ENCODE assay signal across 10 cellular contexts in the genomic region with DNA sequence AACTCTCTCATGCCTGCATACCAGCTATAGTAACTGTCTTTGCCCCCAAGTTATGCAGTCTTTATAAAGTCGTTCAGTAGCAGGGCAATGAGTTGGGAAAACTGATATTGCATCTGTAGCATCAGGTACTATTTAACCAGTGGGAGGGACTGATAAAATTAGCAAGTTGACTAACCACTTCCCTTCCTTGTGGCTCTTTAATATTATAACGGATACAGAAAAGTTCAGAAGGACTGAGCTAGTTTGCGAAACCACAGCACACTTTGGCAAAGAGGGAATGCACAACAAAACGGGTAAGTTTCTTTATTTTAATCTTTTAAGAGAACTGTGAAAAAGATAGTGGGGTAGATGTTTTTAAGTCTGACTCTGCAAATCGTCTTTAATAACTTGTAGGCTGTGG.
DNase-seq lines count a peak whose midpoint lies in the region; ATAC-seq and TF ChIP-seq lines count a peak whose summit lies in the region.
"Had no signal": no experiment of that assay in that cellular context is flagged by ENCODE, and none has a peak within 500 bp of the region (broad histone marks: within the 10 kb centered on the region; RNA-seq: fewer than 3 reads in every experiment).

No MANE protein-coding gene starts in this region.

- no peaks in the 10 kb centered on the region for H3K27me3 ChIP-seq in spleen (replicated peaks in 1 of 7)
- H3K27me3 ChIP-seq: tibial nerve had no signal

- DNase-seq in SIG-M5 treated with dmso at 0.1 percent for 504 hours (lab: John Stamatoyannopoulos, UW; ENCODE audit: unreplicated experiment), result peak; percentile 93
- no peak for DNase-seq in spleen
- DNase-seq in DMS53 treated with DMSO at 0.1 percent for 48 hours (lab: John Stamatoyannopoulos, UW; ENCODE audit: unreplicated experiment), result no peak
- DNase-seq in SHP77 treated with DMSO at 0.1 percent for 48 hours (lab: John Stamatoyannopoulos, UW), result no peak
- DNase-seq in islet precursor cell, result no peak
- DNase-seq in activated CD4-positive, alpha-beta T cell treated with anti-CD3 and anti-CD28 coated beads for 4 hours, result no peak

- peak overlapping the region; percentile 38 to 81 (median 74) for H3K27ac ChIP-seq in spleen
- H3K27ac ChIP-seq: RWPE1, tibial nerve had no signal

- ATAC-seq in GM19463 (IDR thresholded peaks at IDR 0.05; ENCODE audit: unreplicated experiment), result peak; percentile 70
- ATAC-seq in HG03103 (IDR thresholded peaks at IDR 0.05; ENCODE audit: low read depth, unreplicated experiment), result peak; percentile 61

- no peak for TF ChIP-seq CTCF in spleen (IDR thresholded peaks at IDR 0.05 in 8 of 11, conservative IDR thresholded peaks at IDR 0.05 in 3 of 11)

- WGBS in spleen, 5 donors, result 2 to 12% (median 10%) methylated on average over 5 of the region's 5 CpGs

- H3K9me3 ChIP-seq in spleen, result no peaks in the 10 kb centered on the region
- H3K9me3 ChIP-seq: tibial nerve had no signal

- H3K4me1 ChIP-seq in spleen, result peaks cover 8 to 71% (median 60%) of the 10 kb centered on the region in 6 donors
- H3K4me1 ChIP-seq: tibial nerve had no signal

- intact Hi-C loops in spleen (cut with DNase I; ENCODE audit: low total_unique reads), result no loop called here

- no peaks in the 10 kb centered on the region for H3K36me3 ChIP-seq in spleen
- H3K36me3 ChIP-seq: tibial nerve had no signal

- peak in 1 of 3 donors; percentile 63 for TF ChIP-seq POLR2A in spleen (IDR thresholded peaks at IDR 0.05)

- H3K4me3 ChIP-seq in spleen, result peak overlapping the region; percentile 14 to 67 (median 30)
